In genomic region chr5:1948663-1949191, GRCh38 we compare ENCODE assay signal across 21 cellular contexts.
A peak's percentile ranks its signal among the peaks of the same experiment; 100 is the strongest.
DNase-seq lines count a peak whose midpoint lies in the region; ATAC-seq and TF ChIP-seq lines count a peak whose summit lies in the region.
"Had no signal": no experiment of that assay in that cellular context is flagged by ENCODE, and none has a peak within 500 bp of the region (broad histone marks: within the 10 kb centered on the region; RNA-seq: fewer than 3 reads in every experiment).

No MANE protein-coding gene starts in this region.

- no peak for TF ChIP-seq POLR2A in gastroesophageal sphincter (IDR thresholded peaks at IDR 0.05)

- peak; percentile 11 for DNase-seq in activated gamma-delta T cell (lab: John Stamatoyannopoulos, UW)
- no peak for DNase-seq in activated gamma-delta T cell treated with Interleukin-2 at 50 U/mL for 16 hours
- no peak for DNase-seq in activated CD4-positive, alpha-beta T cell treated with anti-CD3 and anti-CD28 coated beads, Interleukin-2, amount 10 ng/mL, durations not matched to agents 24 days and 14 days
- no peak for DNase-seq in NCI-H526 (lab: John Stamatoyannopoulos, UW)
- DNase-seq in effector memory CD8-positive, alpha-beta T cell: no peak
- DNase-seq: activated CD4-positive, alpha-beta T cell treated with anti-CD3 and anti-CD28 coated beads for 48 hours; activated effector memory CD4-positive, alpha-beta T cell treated with Interleukin-2 at 50 U/mL for 16 hours; adrenal gland; effector CD4-positive, alpha-beta T cell; HFFc6; hippocampal formation; Karpas-422; kidney; NCI-H1417 treated with DMSO at 0.1 percent for 48 hours; NK-92 treated with Interleukin-12 subunit alpha and Interleukin-12 subunit beta, amount 100 ng/mL, for 24 hours had no signal

- H3K36me3 ChIP-seq in gastroesophageal sphincter: no peaks in the 10 kb centered on the region
- no peaks in the 10 kb centered on the region for H3K36me3 ChIP-seq in muscle layer of colon (ENCODE audit: insufficient read depth, low read length)
- H3K36me3 ChIP-seq: adrenal gland, neutrophil had no signal

- no peak overlapping the region for H3K9ac ChIP-seq in muscle layer of colon (ENCODE audit: low read length)

- WGBS in gastroesophageal sphincter (ENCODE audit: low coverage in 1 of 2), 2 donors: 69% methylated on average over 20 of the region's 26 CpGs; no CpG with 5 or more reads in 1 of the 2 donors

- peaks cover 64% of the 10 kb centered on the region for H3K27me3 ChIP-seq in gastroesophageal sphincter
- no peaks in the 10 kb centered on the region for H3K27me3 ChIP-seq in muscle layer of colon (ENCODE audit: control insufficient read depth in 1 of 2, insufficient read depth in 2 of 2, low read length in 2 of 2)

- no peaks in the 10 kb centered on the region for H3K9me3 Mint-ChIP-seq in activated CD4-positive, alpha-beta T cell treated with anti-CD3 and anti-CD28 coated beads, Interleukin-2, amount 10 ng/mL, durations not matched to agents 24 days and 14 days
- H3K9me3 Mint-ChIP-seq in effector memory CD8-positive, alpha-beta T cell: peaks cover 0 to 2% of the 10 kb centered on the region in 2 donors
- H3K9me3 Mint-ChIP-seq: central memory CD8-positive, alpha-beta T cell had no signal

- no peak overlapping the region for H3K4me3 Mint-ChIP-seq in activated CD4-positive, alpha-beta T cell treated with anti-CD3 and anti-CD28 coated beads, Interleukin-2, amount 10 ng/mL, durations not matched to agents 24 days and 14 days
- H3K4me3 Mint-ChIP-seq in effector memory CD8-positive, alpha-beta T cell: no peak overlapping the region
- H3K4me3 Mint-ChIP-seq: central memory CD8-positive, alpha-beta T cell; HFFc6 had no signal

- peaks cover 0 to 16% (median 0%) of the 10 kb centered on the region in 3 donors for H3K4me1 ChIP-seq in gastroesophageal sphincter
- peaks cover 4% of the 10 kb centered on the region for H3K4me1 ChIP-seq in muscle layer of colon (ENCODE audit: insufficient read depth, low read length)
- H3K4me1 ChIP-seq: adrenal gland had no signal

- no peaks in the 10 kb centered on the region for H3K36me3 Mint-ChIP-seq in activated CD4-positive, alpha-beta T cell treated with anti-CD3 and anti-CD28 coated beads, Interleukin-2, amount 10 ng/mL, durations not matched to agents 24 days and 14 days (ENCODE audit: low read depth)
- peaks cover 3% of the 10 kb centered on the region for H3K36me3 Mint-ChIP-seq in effector memory CD8-positive, alpha-beta T cell (ENCODE audit: insufficient read depth)

- H3K4me1 Mint-ChIP-seq in activated CD4-positive, alpha-beta T cell treated with anti-CD3 and anti-CD28 coated beads, Interleukin-2, amount 10 ng/mL, durations not matched to agents 24 days and 14 days: no peaks in the 10 kb centered on the region
- no peaks in the 10 kb centered on the region for H3K4me1 Mint-ChIP-seq in effector memory CD8-positive, alpha-beta T cell (ENCODE audit: low read depth in 2 of 2)
- H3K4me1 Mint-ChIP-seq: central memory CD8-positive, alpha-beta T cell had no signal

- H3K9me3 ChIP-seq in gastroesophageal sphincter (no peaks in the 10 kb centered on the region), muscle layer of colon (ENCODE audit: low read length) (no peaks in the 10 kb centered on the region)
- H3K9me3 ChIP-seq: adrenal gland, mucosa of descending colon, neutrophil had no signal

- TF ChIP-seq EP300 in gastroesophageal sphincter (IDR thresholded peaks at IDR 0.05): no peak

- no peak overlapping the region for H3K27ac Mint-ChIP-seq in activated CD4-positive, alpha-beta T cell treated with anti-CD3 and anti-CD28 coated beads, Interleukin-2, amount 10 ng/mL, durations not matched to agents 24 days and 14 days
- no peak overlapping the region for H3K27ac Mint-ChIP-seq in effector memory CD8-positive, alpha-beta T cell
- H3K27ac Mint-ChIP-seq: HFFc6 had no signal

- H3K4me3 ChIP-seq in gastroesophageal sphincter (peak overlapping the region in 1 of 2 donors; percentile 34), muscle layer of colon (ENCODE audit: low read depth in 1 of 2, low read length in 2 of 2) (peak overlapping the region; percentile 20 to 52)
- H3K4me3 ChIP-seq: adrenal gland, mucosa of descending colon had no signal

- intact Hi-C loops in activated CD4-positive, alpha-beta T cell treated with anti-CD3 and anti-CD28 coated beads, Interleukin-2, amount 10 ng/mL, durations not matched to agents 24 days and 14 days (cut with micrococcal nuclease): no loop called here

- TF ChIP-seq CTCF in gastroesophageal sphincter (IDR thresholded peaks at IDR 0.05): no peak

- H3K27me3 Mint-ChIP-seq in activated CD4-positive, alpha-beta T cell treated with anti-CD3 and anti-CD28 coated beads, Interleukin-2, amount 10 ng/mL, durations not matched to agents 24 days and 14 days: peaks cover 7% of the 10 kb centered on the region
- peaks cover 33 to 90% of the 10 kb centered on the region in 2 donors for H3K27me3 Mint-ChIP-seq in effector memory CD8-positive, alpha-beta T cell

- H3K27ac ChIP-seq in gastroesophageal sphincter (peak overlapping the region in 2 of 4 donors; percentile 44 to 51), muscle layer of colon (ENCODE audit: low read depth, low read length) (no peak overlapping the region)
- H3K27ac ChIP-seq: adrenal gland, neutrophil had no signal

- ATAC-seq in gastroesophageal sphincter (peak; percentile 64), GM21526 (IDR thresholded peaks at IDR 0.05; ENCODE audit: low FRiP score, unreplicated experiment) (no peak)
- no peak for ATAC-seq in effector memory CD8-positive, alpha-beta T cell (replicated peaks)
- ATAC-seq: mucosa of descending colon had no signal
